In the genomic region with DNA sequence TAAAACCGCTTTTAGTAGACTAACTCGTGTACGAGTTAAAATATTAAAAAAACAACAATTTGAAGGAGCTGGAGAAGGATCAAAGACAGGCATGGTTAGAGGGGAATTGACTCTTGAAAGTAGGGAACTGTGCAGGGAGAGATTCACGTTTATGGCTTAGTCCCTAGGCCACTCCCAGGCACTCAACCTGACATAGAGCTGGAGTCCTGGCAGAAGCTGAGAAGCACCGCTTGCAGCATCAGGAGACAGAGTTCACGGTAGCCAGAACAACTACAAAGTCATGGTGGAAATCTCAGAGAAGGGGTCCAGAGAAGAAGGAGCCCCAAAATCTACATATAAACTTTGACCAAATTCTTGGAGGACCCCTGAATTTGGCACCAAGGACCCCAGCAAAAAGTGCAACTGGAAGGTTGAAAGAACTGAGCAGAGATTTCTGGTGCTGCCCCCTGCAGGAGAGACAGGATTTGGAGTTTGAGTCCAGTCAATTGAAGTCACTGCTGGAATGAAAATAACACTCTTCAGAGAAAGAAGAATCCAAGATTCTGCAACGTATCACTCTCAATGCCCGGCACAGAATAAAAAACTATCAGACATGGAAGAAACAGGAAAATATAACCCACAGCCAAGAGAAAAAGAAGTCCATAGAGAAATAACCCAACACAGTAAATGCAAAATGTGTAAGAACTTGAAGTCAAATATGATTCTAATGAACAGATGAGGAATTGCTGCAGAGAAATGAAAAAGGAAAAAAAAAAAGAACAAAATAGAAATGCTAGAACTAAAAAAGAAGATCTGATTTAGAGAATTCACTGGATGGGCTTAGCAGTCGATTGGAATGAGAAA, we compare ENCODE assay signal across 8 cellular contexts.
A peak's percentile ranks its signal among the peaks of the same experiment; 100 is the strongest.
DNase-seq lines count a peak whose midpoint lies in the region; TF ChIP-seq lines count a peak whose summit lies in the region.

No MANE protein-coding gene starts in this region.

- no peaks in the 10 kb centered on the region for H3K4me1 ChIP-seq in neural progenitor cell

- POLR2A ChIA-PET in MCF 10A (lab: Yijun Ruan, JAX): no interaction called here

- H3K27me3 ChIP-seq in neural progenitor cell: no peaks in the 10 kb centered on the region

- H3K36me3 ChIP-seq in neural progenitor cell: no peaks in the 10 kb centered on the region

- intact Hi-C loops in MCF 10A (cut with micrococcal nuclease): loop anchor here (1.0 to 5.0 kb wide), 2 partner anchors 102 to 190 kb away; no protein-coding TSS in a partner anchor

- DNase-seq in SHP77 (lab: John Stamatoyannopoulos, UW) (peak; percentile 6 to 16), SHP77 treated with DMSO at 0.1 percent for 48 hours (lab: John Stamatoyannopoulos, UW) (no peak), NCI-H1092 treated with DMSO at 0.1 percent for 48 hours (lab: John Stamatoyannopoulos, UW) (peak; percentile 57), MCF 10A (ENCODE audit: unreplicated experiment) (peak; percentile 54), neural progenitor cell (ENCODE audit: low spot score) (peak; percentile 69), hippocampal formation (lab: John Stamatoyannopoulos, UW) (no peak), GM19238 (ENCODE audit: insufficient read length, low spot score) (no peak), NCI-H2029 (lab: John Stamatoyannopoulos, UW) (no peak)

- H3F3A ChIP-seq in neural progenitor cell (ENCODE audit: low read depth): peaks cover 5% of the 10 kb centered on the region

- H3K27ac Mint-ChIP-seq in MCF 10A (ENCODE audit: low read depth, unreplicated experiment): no peak overlapping the region
- no peak overlapping the region for H3K27ac Mint-ChIP-seq in neural progenitor cell

- H4K20me1 ChIP-seq in neural progenitor cell (ENCODE audit: low read depth): no peaks in the 10 kb centered on the region

- peak overlapping the region; percentile 23 for H2AFZ ChIP-seq in neural progenitor cell (replicated peaks)

- CTCF ChIA-PET in MCF 10A (lab: Yijun Ruan, JAX): interaction anchor here (0.5 to 2.7 kb wide), 9 partner anchors 11 to 869 kb away, joined by 3 to 11 read pairs (median 3); no protein-coding TSS in a partner anchor

- H3K4me3 Mint-ChIP-seq in MCF 10A (ENCODE audit: unreplicated experiment) (no peak overlapping the region), neural progenitor cell (no peak overlapping the region)

- no peaks in the 10 kb centered on the region for H3K79me2 ChIP-seq in neural progenitor cell (ENCODE audit: low read depth)

- H3K9me3 Mint-ChIP-seq in MCF 10A (ENCODE audit: unreplicated experiment): no peaks in the 10 kb centered on the region
- peaks cover 10% of the 10 kb centered on the region for H3K9me3 Mint-ChIP-seq in neural progenitor cell

- no peaks in the 10 kb centered on the region for H3K36me3 Mint-ChIP-seq in MCF 10A (ENCODE audit: insufficient read depth, unreplicated experiment)
- no peaks in the 10 kb centered on the region for H3K36me3 Mint-ChIP-seq in neural progenitor cell

- H3K9me3 ChIP-seq in neural progenitor cell (ENCODE audit: low read depth): no peaks in the 10 kb centered on the region

- no peak overlapping the region for H3K4me2 ChIP-seq in neural progenitor cell

- no peak overlapping the region for H3K4me3 ChIP-seq in neural progenitor cell

- H3K9ac ChIP-seq in neural progenitor cell: no peak overlapping the region

- no peaks in the 10 kb centered on the region for H3K4me1 Mint-ChIP-seq in MCF 10A (ENCODE audit: insufficient read depth, unreplicated experiment)
- H3K4me1 Mint-ChIP-seq in neural progenitor cell: peaks cover 12% of the 10 kb centered on the region

- H3K27ac ChIP-seq in neural progenitor cell: no peak overlapping the region

- TF ChIP-seq CTCF in MCF 10A (IDR thresholded peaks at IDR 0.05; ENCODE audit: unreplicated experiment) (peak; percentile 48), neural progenitor cell (IDR thresholded peaks at IDR 0.05) (peak; percentile 84)

- H3K27me3 Mint-ChIP-seq in MCF 10A (ENCODE audit: insufficient read depth, unreplicated experiment) (peaks cover 23% of the 10 kb centered on the region), neural progenitor cell (ENCODE audit: insufficient read depth, low read depth) (peaks cover 4% of the 10 kb centered on the region)

- BruUV-seq in MCF 10A (replicated peaks; lab: Mats Ljungman, UMichigan): no TSS peak

Comparison
In these comparisons a context has a peak if more than half of its experiments do, and no peak if none do; other contexts are left out.
1. DNase-seq: peak in SHP77 (2 of 2), NCI-H1092 treated with DMSO at 0.1 percent for 48 hours (single experiment), MCF 10A (single experiment) and neural progenitor cell (single experiment); none in SHP77 treated with DMSO at 0.1 percent for 48 hours (single experiment), hippocampal formation (0 of 2), GM19238 (single experiment) and NCI-H2029 (single experiment).